8 cellular contexts compared by ENCODE assay signal in genomic region chr4:80072607-80073361, GRCh38. TPM values are rescaled to one million over a fixed set of nuclear protein-coding genes. Genes with fewer than 3 reads are reported as not detected.
DNase-seq lines count a peak whose midpoint lies in the region; ATAC-seq, FAIRE-seq and TF ChIP-seq lines count a peak whose summit lies in the region.

ANTXR2 (minus strand) TSS chr4:80073229; CDS start chr4:80072560, 669 bp downstream.

- no peaks in the 10 kb centered on the region for H3K27me3 Mint-ChIP-seq in activated B cell treated with CpG ODN at 0.5 μM for 24 hours
- H3K27me3 Mint-ChIP-seq in central memory CD8-positive, alpha-beta T cell, result no peaks in the 10 kb centered on the region

- TF ChIP-seq CTCF in activated B cell treated with CpG ODN at 0.5 μM for 24 hours (IDR thresholded peaks at IDR 0.05), result no peak
- TF ChIP-seq CTCF in keratinocyte (optimal IDR thresholded peaks at IDR 0.05 in 1 of 3, IDR thresholded peaks at IDR 0.05 in 1 of 3, conservative IDR thresholded peaks at IDR 0.05 in 1 of 3; ENCODE audit: extremely low read depth in 1 of 3, insufficient read depth in 2 of 3, low read length in 3 of 3), result peak in 1 of 3 experiments; percentile 8

- peak within 1 kb of the TSS; percentile 44 for H2AFZ ChIP-seq in keratinocyte (ENCODE audit: control insufficient read depth, low read length)

- peaks cover 55% of the 10 kb centered on the region for H3K4me1 Mint-ChIP-seq in activated B cell treated with CpG ODN at 0.5 μM for 24 hours
- peaks cover 54% of the 10 kb centered on the region for H3K4me1 Mint-ChIP-seq in central memory CD8-positive, alpha-beta T cell

- no peaks in the 10 kb centered on the region for H3K9me1 ChIP-seq in keratinocyte (ENCODE audit: control insufficient read depth, extremely low read depth, insufficient read depth, low read length)

- H3K4me3 Mint-ChIP-seq in activated B cell treated with CpG ODN at 0.5 μM for 24 hours, result peak within 1 kb of the TSS; percentile 94
- H3K4me3 Mint-ChIP-seq in central memory CD8-positive, alpha-beta T cell, result peak within 1 kb of the TSS; percentile 94

- no peaks in the 10 kb centered on the region for H3K9me3 Mint-ChIP-seq in activated B cell treated with CpG ODN at 0.5 μM for 24 hours
- no peaks in the 10 kb centered on the region for H3K9me3 Mint-ChIP-seq in central memory CD8-positive, alpha-beta T cell

- no peaks in the 10 kb centered on the region for H3K27me3 ChIP-seq in keratinocyte (ENCODE audit: control insufficient read depth, extremely low read depth, insufficient read depth, low read length)

- no peaks in the 10 kb centered on the region for H4K20me1 ChIP-seq in keratinocyte (ENCODE audit: control insufficient read depth, extremely low read depth, insufficient read depth, low read length)

- no peak for FAIRE-seq in keratinocyte (lab: Jason Lieb, UNC)

- H3K36me3 Mint-ChIP-seq in activated B cell treated with CpG ODN at 0.5 μM for 24 hours (ENCODE audit: low read depth), result peaks cover 26% of the 10 kb centered on the region
- peaks cover 15% of the 10 kb centered on the region for H3K36me3 Mint-ChIP-seq in central memory CD8-positive, alpha-beta T cell (ENCODE audit: insufficient read depth)

- H3K27ac Mint-ChIP-seq in activated B cell treated with CpG ODN at 0.5 μM for 24 hours, result peak within 1 kb of the TSS; percentile 97
- H3K27ac Mint-ChIP-seq in central memory CD8-positive, alpha-beta T cell (ENCODE audit: low read depth), result peak within 1 kb of the TSS; percentile 95

- intact Hi-C loops in activated B cell treated with CpG ODN at 0.5 μM for 24 hours (cut with micrococcal nuclease), result loop anchor here (1.0 to 10.0 kb wide), 9 partner anchors 14 to 1298 kb away; partner anchors contain the start of genes BMP2K and PAQR3

- DNase-seq in NCI-H1436 (lab: John Stamatoyannopoulos, UW) (peak; percentile 7), NCI-H1436 treated with DMSO at 0.1 percent for 48 hours (lab: John Stamatoyannopoulos, UW) (no peak), NCI-H2081 (lab: John Stamatoyannopoulos, UW) (peak; percentile 40 to 71), activated B cell treated with CpG ODN at 0.5 μM for 24 hours (peak; percentile 73), keratinocyte (ENCODE audit: low read depth, low spot score) (no peak)
- peak; percentile 39 to 47 for DNase-seq in central memory CD8-positive, alpha-beta T cell (ENCODE audit: low spot score in 2 of 2)
- DNase-seq in stimulated activated CD4-positive, alpha-beta T cell treated with anti-CD3 and anti-CD28 coated beads, Interleukin-12 subunit alpha, Interleukin-12 subunit beta, amount 100 ng/mL, for 4 hours, result peak; percentile 56

- peak within 1 kb of the TSS; percentile 98 for H3K4me2 ChIP-seq in keratinocyte (ENCODE audit: control insufficient read depth, extremely low read depth, insufficient read depth, low read depth, low read length)

- peak within 1 kb of the TSS; percentile 83 for H3K27ac ChIP-seq in keratinocyte (ENCODE audit: control insufficient read depth, insufficient read depth, low read length)

- H3K36me3 ChIP-seq in keratinocyte (ENCODE audit: control insufficient read depth in 2 of 2, extremely low read depth in 1 of 2, insufficient read depth in 2 of 2, low read length in 2 of 2), result peaks cover under 1 to 9% of the 10 kb centered on the region in 2 experiments

- dilution Hi-C loops in keratinocyte (cut with MboI; ENCODE audit: extremely low pct_ligation_motif_present, low sequenced_read_pairs), result no loop called here

- peaks cover 48% of the 10 kb centered on the region for H3K79me2 ChIP-seq in keratinocyte (ENCODE audit: control insufficient read depth, insufficient read depth, low read length)

- H3K4me1 ChIP-seq in keratinocyte (ENCODE audit: control insufficient read depth, extremely low read depth, insufficient read depth, low read length), result peaks cover 45% of the 10 kb centered on the region

- ATAC-seq in HG02852 (IDR thresholded peaks at IDR 0.05; ENCODE audit: unreplicated experiment) (peak; percentile 69), activated B cell treated with CpG ODN at 0.5 μM for 24 hours (ENCODE audit: low read depth) (peak; percentile 78)
- ATAC-seq in central memory CD8-positive, alpha-beta T cell (replicated peaks; ENCODE audit: extremely low read depth, poor library complexity, severe bottlenecking), result peak; percentile 77

- H3K9me3 ChIP-seq in keratinocyte (ENCODE audit: control insufficient read depth, low read depth, low read length), result no peaks in the 10 kb centered on the region

- H3K4me3 ChIP-seq in keratinocyte (ENCODE audit: control insufficient read depth in 2 of 3, extremely low read depth in 1 of 3, insufficient read depth in 2 of 3, low read depth in 1 of 3, low read length in 3 of 3), result peak within 1 kb of the TSS; percentile 78 to 96 (median 95)

- H3K9ac ChIP-seq in keratinocyte (ENCODE audit: control insufficient read depth, extremely low read depth, insufficient read depth, low read length), result peak within 1 kb of the TSS; percentile 84

- POLR2A ChIA-PET in activated B cell treated with CpG ODN at 0.5 μM for 24 hours (lab: Charles Lee), result interaction anchor here (0.7 to 4.6 kb wide), 11 partner anchors 9 to 839 kb away, joined by 3 to 36 read pairs (median 5); no protein-coding TSS in a partner anchor

- CTCF ChIA-PET in activated B cell treated with CpG ODN at 0.5 μM for 24 hours (lab: Charles Lee), result interaction anchor here (0.8 to 3.1 kb wide), 9 partner anchors 13 to 130 kb away, joined by 3 to 17 read pairs (median 7); no protein-coding TSS in a partner anchor

RNA-seq across cellular contexts. Expression of gene ANTXR2, which starts in this region (rescaled TPM):
- 14.2 and 19.6 TPM in 2 replicates for total RNA-seq in activated B cell treated with CpG ODN at 0.5 μM for 24 hours
- 41.3 to 109 TPM (median 89.1 TPM) in 3 replicates for polyA plus RNA-seq in keratinocyte
- 36.7 TPM for polyA plus RNA-seq in keratinocyte (2011; ENCODE audit: low read depth)
- polyA plus RNA-seq in keratinocyte (2011; cell fraction: cytosol; rRNA removed), result 22.9 and 39.5 TPM in 2 replicates
- polyA plus RNA-seq in keratinocyte (2011; cell fraction: nucleus; rRNA removed), result 109 and 142 TPM in 2 replicates
- 23.2 and 154 TPM in 2 replicates for polyA plus RNA-seq in keratinocyte (2012; ENCODE audit: low replicate concordance)
- polyA minus RNA-seq in keratinocyte, result 25.4 to 104 TPM (median 30.3 TPM) in 3 replicates
- 18.2 TPM for polyA minus RNA-seq in keratinocyte (2011; cell fraction: cytosol; rRNA and poly(A)+ RNA removed)
- polyA minus RNA-seq in keratinocyte (2011; cell fraction: nucleus; rRNA and poly(A)+ RNA removed), result 93.2 and 218 TPM in 2 replicates

Comparison
In these comparisons a context has a peak if more than half of its experiments do, and no peak if none do; other contexts are left out.
1. DNase-seq: peak in NCI-H1436 (single experiment), NCI-H2081 (2 of 2), activated B cell treated with CpG ODN at 0.5 μM for 24 hours (single experiment), central memory CD8-positive, alpha-beta T cell (2 of 2) and stimulated activated CD4-positive, alpha-beta T cell treated with anti-CD3 and anti-CD28 coated beads, Interleukin-12 subunit alpha, Interleukin-12 subunit beta, amount 100 ng/mL, for 4 hours (single experiment); none in NCI-H1436 treated with DMSO at 0.1 percent for 48 hours (single experiment) and keratinocyte (single experiment).
2. Peak in every context shown above with its lines, with median percentiles within 50 percentile points of each other: ATAC-seq.